In genomic region chr4:26779674-26780073, GRCh38 we compare ENCODE assay signal across 13 cellular contexts.
A peak's percentile ranks its signal among the peaks of the same experiment; 100 is the strongest.
DNase-seq lines count a peak whose midpoint lies in the region; ATAC-seq and TF ChIP-seq lines count a peak whose summit lies in the region.
"Had no signal": no experiment of that assay in that cellular context is flagged by ENCODE, and none has a peak within 500 bp of the region (broad histone marks: within the 10 kb centered on the region; RNA-seq: fewer than 3 reads in every experiment).

No MANE protein-coding gene starts in this region.

- no peaks in the 10 kb centered on the region for H3K27me3 ChIP-seq in tibial artery
- H3K27me3 ChIP-seq: transverse colon had no signal

- H3K36me3 ChIP-seq in tibial artery, result peaks cover 0 to 12% (median 8%) of the 10 kb centered on the region in 3 donors

- intact Hi-C loops in tibial artery (cut with DNase I; ENCODE audit: low total_unique reads), result no loop called here

- ATAC-seq in GM18873 (IDR thresholded peaks at IDR 0.05; ENCODE audit: low FRiP score, unreplicated experiment) (no peak), HG03457 (IDR thresholded peaks at IDR 0.05; ENCODE audit: unreplicated experiment) (no peak)
- ATAC-seq: sciatic nerve had no signal

- H3K4me1 ChIP-seq in tibial artery, result no peaks in the 10 kb centered on the region
- H3K4me1 ChIP-seq: transverse colon had no signal

- no peak overlapping the region for H3K27ac ChIP-seq in tibial artery
- H3K27ac ChIP-seq: transverse colon had no signal

- peak; percentile 17 for DNase-seq in A172 (ENCODE audit: low spot score)
- peak; percentile 94 for DNase-seq in HPDE6-E6E7 (ENCODE audit: extremely low spot score)
- peak; percentile 41 for DNase-seq in T1000 (lab: John Stamatoyannopoulos, UW)
- DNase-seq in fibroblast of pulmonary artery (ENCODE audit: low read depth), result peak; percentile 46
- no peak for DNase-seq in tibial artery
- DNase-seq in T-helper 9 cell, result no peak
- DNase-seq: activated naive CD4-positive, alpha-beta T cell treated with anti-CD3 and anti-CD28 coated beads, Interleukin-2, amount 10 ng/mL, durations not matched to agents 7 days and 5 days; effector CD8-positive, alpha-beta T cell; NCI-H187; transverse colon had no signal

- TF ChIP-seq CTCF in fibroblast of pulmonary artery (IDR thresholded peaks at IDR 0.05; ENCODE audit: low read length, missing control alignments) (no peak), tibial artery (IDR thresholded peaks at IDR 0.05) (no peak)

- no peaks in the 10 kb centered on the region for H3K9me3 ChIP-seq in tibial artery
- H3K9me3 ChIP-seq: transverse colon had no signal

- H3K4me3 ChIP-seq in fibroblast of pulmonary artery (replicated peaks; ENCODE audit: low read depth, low read length) (no peak overlapping the region), tibial artery (no peak overlapping the region)
- H3K4me3 ChIP-seq: transverse colon had no signal

Comparison
In these comparisons a context has a peak if more than half of its experiments do, and no peak if none do; other contexts are left out.
1. DNase-seq: peak in A172 (single experiment), HPDE6-E6E7 (single experiment), T1000 (single experiment) and fibroblast of pulmonary artery (single experiment); none in tibial artery (0 of 2) and T-helper 9 cell (single experiment).